8 cellular contexts compared by ENCODE assay signal in the genomic region with DNA sequence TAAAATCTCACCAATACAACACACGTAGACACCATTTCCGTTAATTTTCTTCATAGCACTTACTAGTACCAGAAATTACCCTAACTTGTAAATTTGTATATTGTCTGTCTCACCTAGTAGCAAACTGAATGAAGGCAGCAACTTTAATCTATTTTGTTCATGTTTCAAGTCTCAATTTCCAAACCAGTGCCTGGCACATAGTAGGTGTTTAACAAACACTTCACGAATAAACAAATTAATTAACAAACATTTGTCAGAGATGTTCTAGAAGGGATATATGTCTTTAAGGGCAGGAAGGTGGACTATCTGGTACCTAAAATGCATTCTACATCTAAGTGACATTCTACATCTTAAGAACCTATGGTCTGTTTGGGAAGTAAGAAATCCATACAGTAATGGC. TPM values are rescaled to one million over a fixed set of nuclear protein-coding genes. Genes with fewer than 3 reads are reported as not detected.
DNase-seq lines count a peak whose midpoint lies in the region; ATAC-seq, FAIRE-seq and TF ChIP-seq lines count a peak whose summit lies in the region.

No MANE protein-coding gene starts in this region.

- ATAC-seq in HG03159 (IDR thresholded peaks at IDR 0.05; ENCODE audit: unreplicated experiment): no peak

- H3K4me3 ChIP-seq in ACC112 (ENCODE audit: low read depth, low read length) (peak overlapping the region; percentile 92), cardiac fibroblast (replicated peaks in 1 of 2; ENCODE audit: low read depth in 2 of 2, low read length in 2 of 2) (peak overlapping the region; percentile 73 to 86), muscle layer of duodenum (ENCODE audit: low read depth in 1 of 2, low read length in 2 of 2) (peak overlapping the region; percentile 82 to 91)

- H3K4me1 ChIP-seq in ACC112 (ENCODE audit: control insufficient read depth, insufficient read depth, low read length, unreplicated experiment) (peaks cover 14% of the 10 kb centered on the region), muscle layer of duodenum (ENCODE audit: control insufficient read depth in 1 of 2, insufficient read depth in 2 of 2, low read length in 2 of 2) (peaks cover 0 to 12% of the 10 kb centered on the region in 2 donors)

- H2AFZ ChIP-seq in ACC112 (ENCODE audit: low read length, unreplicated experiment): no peak overlapping the region

- peaks cover 3% of the 10 kb centered on the region for H3K36me3 Mint-ChIP-seq in IgD-negative memory B cell

- no peaks in the 10 kb centered on the region for H3K27me3 ChIP-seq in ACC112 (ENCODE audit: insufficient read depth, low read length)
- no peaks in the 10 kb centered on the region for H3K27me3 ChIP-seq in muscle layer of duodenum (ENCODE audit: low read depth, low read length)

- H3K79me2 ChIP-seq in ACC112 (ENCODE audit: control insufficient read depth, insufficient read depth, low read length, unreplicated experiment): peaks cover 23% of the 10 kb centered on the region

- peak overlapping the region; percentile 94 to 99 (median 97) for H3K27ac Mint-ChIP-seq in IgD-negative memory B cell

- H3K9me3 ChIP-seq in muscle layer of duodenum (ENCODE audit: control insufficient read depth in 1 of 2, low read length in 2 of 2): no peaks in the 10 kb centered on the region

- H3K27me3 Mint-ChIP-seq in IgD-negative memory B cell: no peaks in the 10 kb centered on the region

- H3K9me3 Mint-ChIP-seq in IgD-negative memory B cell: no peaks in the 10 kb centered on the region

- peaks cover 17 to 22% (median 20%) of the 10 kb centered on the region in 3 donors for H3K4me1 Mint-ChIP-seq in IgD-negative memory B cell

- DNase-seq in cardiac fibroblast (ENCODE audit: low read depth in 2 of 2) (no peak), D721Med (ENCODE audit: insufficient read length, low spot score) (no peak), pons (ENCODE audit: low spot score) (no peak)
- no peak for DNase-seq in stimulated activated naive CD4-positive, alpha-beta T cell (lab: John Stamatoyannopoulos, UW)

- no peak for TF ChIP-seq CTCF in cardiac fibroblast (IDR thresholded peaks at IDR 0.05; ENCODE audit: low read depth, low read length)
- no peak for TF ChIP-seq CTCF in D721Med (IDR thresholded peaks at IDR 0.05; ENCODE audit: insufficient read depth, missing control alignments)

- H3K36me3 ChIP-seq in ACC112 (ENCODE audit: insufficient read depth, low read length): no peaks in the 10 kb centered on the region; the same call in 1 of the 2 replicates
- peaks cover 4 to 17% of the 10 kb centered on the region in 2 donors for H3K36me3 ChIP-seq in muscle layer of duodenum (ENCODE audit: control insufficient read depth in 1 of 2, insufficient read depth in 2 of 2, low read length in 2 of 2)

- FAIRE-seq in D721Med (lab: Jason Lieb, UNC): no peak

- H3K27ac ChIP-seq in ACC112 (ENCODE audit: low read depth, low read length): peak overlapping the region; percentile 92
- no peak overlapping the region for H3K27ac ChIP-seq in muscle layer of duodenum (ENCODE audit: low read length)

- peak overlapping the region; percentile 95 to 98 (median 96) for H3K4me3 Mint-ChIP-seq in IgD-negative memory B cell

RNA-seq across cellular contexts. Expression of gene THADA, which starts 1.0 kb away (rescaled TPM):
- polyA plus RNA-seq in IgD-negative memory B cell: 13.7 TPM

RNA-seq across cellular contexts. Expression of gene PLEKHH2, which starts 42.2 kb away (rescaled TPM):
- 0.46 TPM for polyA plus RNA-seq in IgD-negative memory B cell
